23 cellular contexts compared by ENCODE assay signal in genomic region chr6:10621227-10621626, GRCh38.
DNase-seq lines count a peak whose midpoint lies in the region; ATAC-seq and TF ChIP-seq lines count a peak whose summit lies in the region.
"Had no signal": no experiment of that assay in that cellular context is flagged by ENCODE, and none has a peak within 500 bp of the region (broad histone marks: within the 10 kb centered on the region; RNA-seq: fewer than 3 reads in every experiment).

No MANE protein-coding gene starts in this region.

- H3K36me3 ChIP-seq in GM23248 (ENCODE audit: low read depth) (no peaks in the 10 kb centered on the region), heart right ventricle (peaks cover 0 to 41% (median 6%) of the 10 kb centered on the region in 9 donors)
- H3K36me3 ChIP-seq: tibial nerve had no signal

- H3K4me3 ChIP-seq in GM23248 (no peak overlapping the region), heart right ventricle (no peak overlapping the region)
- H3K4me3 ChIP-seq: esophagus squamous epithelium, stomach, tibial nerve had no signal

- H3K27ac ChIP-seq in GM23248 (no peak overlapping the region), heart right ventricle (peak overlapping the region in 6 of 10 donors; percentile 23 to 61 (median 46))
- H3K27ac ChIP-seq: 22Rv1, esophagus squamous epithelium, RWPE1, stomach, tibial nerve, VCaP had no signal

- TF ChIP-seq CTCF in heart right ventricle (IDR thresholded peaks at IDR 0.05) = peak in 1 of 9 donors; percentile 20

- H4K20me1 ChIP-seq in GM23248 (ENCODE audit: insufficient read depth) = no peaks in the 10 kb centered on the region

- no peak overlapping the region for H3K4me2 ChIP-seq in GM23248 (ENCODE audit: unreplicated experiment)

- no peaks in the 10 kb centered on the region for H3K79me2 ChIP-seq in GM23248 (ENCODE audit: insufficient read depth)

- H3K4me1 ChIP-seq in GM23248 (ENCODE audit: insufficient read depth) = no peaks in the 10 kb centered on the region
- H3K4me1 ChIP-seq in heart right ventricle = peaks cover 0 to 14% (median 4%) of the 10 kb centered on the region in 9 donors
- H3K4me1 ChIP-seq: esophagus squamous epithelium, tibial nerve had no signal

- DNase-seq in NCI-H1417 (lab: John Stamatoyannopoulos, UW) (peak in 2 of 3 experiments; percentile 44 to 63), NCI-H1417 treated with DMSO at 0.1 percent for 48 hours (lab: John Stamatoyannopoulos, UW) (no peak), GM23248 (peak; percentile 2), NCI-H510A (lab: John Stamatoyannopoulos, UW) (peak; percentile 5), heart right ventricle (no peak)
- no peak for DNase-seq in activated CD4-positive, CD25-positive, alpha-beta regulatory T cell treated with anti-CD3 and anti-CD28 coated beads, Interleukin-2, amount 50 U/mL, for 72 hours
- no peak for DNase-seq in activated naive CD4-positive, alpha-beta T cell treated with Interleukin-2 at 50 U/mL for 16 hours
- no peak for DNase-seq in stimulated activated CD4-positive, alpha-beta T cell treated with anti-CD3 and anti-CD28 coated beads, Interleukin-2, amount 100 ng/mL, for 48 hours
- DNase-seq: activated CD4-positive, alpha-beta T cell treated with anti-CD3 and anti-CD28 coated beads, Interleukin-2, amount 50 U/mL, for 1 hour; activated effector memory CD4-positive, alpha-beta T cell treated with anti-CD3 and anti-CD28 coated beads, Interleukin-2, amount 50 U/mL, for 16 hours; CD4-positive, alpha-beta memory T cell; effector memory CD8-positive, alpha-beta T cell; esophagus squamous epithelium; Kasumi-1; mesenchymal stem cell; NCI-H446 treated with DMSO at 0.1 percent for 48 hours; nucleus accumbens; stomach had no signal

- ATAC-seq in heart right ventricle = peak; percentile 37 to 84 (median 66)
- ATAC-seq: effector memory CD8-positive, alpha-beta T cell; SK-N-SH treated with all-trans-retinoic acid at 6 μM for 48 hours had no signal

- no peaks in the 10 kb centered on the region for H3K27me3 ChIP-seq in GM23248 (replicated peaks; ENCODE audit: insufficient read depth)
- H3K27me3 ChIP-seq in heart right ventricle = no peaks in the 10 kb centered on the region
- H3K27me3 ChIP-seq: esophagus squamous epithelium, stomach, tibial nerve had no signal

- H3F3A ChIP-seq in GM23248 (ENCODE audit: insufficient read depth) = no peaks in the 10 kb centered on the region

- no peaks in the 10 kb centered on the region for H3K9me2 ChIP-seq in GM23248 (ENCODE audit: insufficient read depth)

- H3K9ac ChIP-seq in GM23248 = no peak overlapping the region

- WGBS in GM23248 (ENCODE audit: low coverage in 1 of 2, low lambda C conversion rate in 2 of 2, missing lambda C conversion rate in 2 of 2), 2 experiments = 38 to 41% methylated on average over 5 of the region's 5 CpGs
- 57 to 61% methylated on average over 5 of the region's 5 CpGs for WGBS in heart right ventricle, 2 donors

- in situ Hi-C loops in GM23248 (cut with MboI) = no loop called here

- H3K9me3 ChIP-seq in GM23248 (ENCODE audit: low read depth) (no peaks in the 10 kb centered on the region), heart right ventricle (peaks cover 0 to 4% (median 0%) of the 10 kb centered on the region in 11 donors)
- H3K9me3 ChIP-seq: esophagus squamous epithelium, stomach had no signal

- H2AFZ ChIP-seq in GM23248 = no peak overlapping the region

- intact Hi-C loops in heart right ventricle (cut with DNase I) = loop anchor here in 2 of 10 donors (10.0 kb wide), 2 partner anchors 96 to 106 kb away; partner anchors contain the start of gene GCNT2 (in 1 of the 2)

Comparison
In these comparisons a context has a peak if more than half of its experiments do, and no peak if none do; other contexts are left out.
1. DNase-seq: peak in NCI-H1417 (2 of 3), GM23248 (single experiment) and NCI-H510A (single experiment); none in NCI-H1417 treated with DMSO at 0.1 percent for 48 hours (single experiment), heart right ventricle (0 of 2), activated CD4-positive, CD25-positive, alpha-beta regulatory T cell treated with anti-CD3 and anti-CD28 coated beads, Interleukin-2, amount 50 U/mL, for 72 hours (single experiment), activated naive CD4-positive, alpha-beta T cell treated with Interleukin-2 at 50 U/mL for 16 hours (single experiment) and stimulated activated CD4-positive, alpha-beta T cell treated with anti-CD3 and anti-CD28 coated beads, Interleukin-2, amount 100 ng/mL, for 48 hours (0 of 2).